Comparison of ENCODE assay signal across 8 cellular contexts in genomic region chr11:61331636-61332035, GRCh38. TPM values are rescaled to one million over a fixed set of nuclear protein-coding genes. Genes with fewer than 3 reads are reported as not detected.
DNase-seq lines count a peak whose midpoint lies in the region; ATAC-seq and TF ChIP-seq lines count a peak whose summit lies in the region.

No MANE protein-coding gene starts in this region.

- no peak overlapping the region for H2AFZ ChIP-seq in trophoblast cell (ENCODE audit: insufficient read depth, low read length, poor library complexity)

- H3K23ac ChIP-seq in trophoblast cell (ENCODE audit: low read length) = no peak overlapping the region

- H3K4me3 ChIP-seq in GM06990 (replicated peaks; ENCODE audit: low read depth, low read length) (peak overlapping the region; percentile 99), trophoblast cell (ENCODE audit: low read depth, low read length) (peak overlapping the region; percentile 50)
- H3K4me3 ChIP-seq in effector memory CD4-positive, alpha-beta T cell (ENCODE audit: insufficient read depth, low read depth, low read length, poor library complexity, severe bottlenecking) = no peak overlapping the region

- H3K27ac ChIP-seq in effector memory CD4-positive, alpha-beta T cell (ENCODE audit: insufficient read depth, low read length, poor library complexity, severe bottlenecking) = peak overlapping the region; percentile 91
- peak overlapping the region; percentile 27 for H3K27ac ChIP-seq in trophoblast cell (ENCODE audit: low read depth, low read length)

- no peak overlapping the region for H2BK120ac ChIP-seq in trophoblast cell (ENCODE audit: insufficient read depth, low read length, poor library complexity)

- H3K18ac ChIP-seq in trophoblast cell (ENCODE audit: low read length) = no peak overlapping the region

- H2BK5ac ChIP-seq in trophoblast cell (ENCODE audit: low read depth, low read length, poor library complexity) = no peak overlapping the region

- no peaks in the 10 kb centered on the region for H3K27me3 ChIP-seq in GM06990 (replicated peaks; ENCODE audit: control insufficient read depth, insufficient read depth, low read length)
- no peaks in the 10 kb centered on the region for H3K27me3 ChIP-seq in effector memory CD4-positive, alpha-beta T cell (replicated peaks; ENCODE audit: control insufficient read depth, insufficient read depth, low read length, poor library complexity, severe bottlenecking)
- H3K27me3 ChIP-seq in trophoblast cell (ENCODE audit: insufficient read depth, low read length) = no peaks in the 10 kb centered on the region

- no peak overlapping the region for H2AK5ac ChIP-seq in trophoblast cell (ENCODE audit: low read length)

- no peak for ATAC-seq in GM18870 (IDR thresholded peaks at IDR 0.05; ENCODE audit: unreplicated experiment)
- no peak for ATAC-seq in GM19351 (IDR thresholded peaks at IDR 0.05; ENCODE audit: unreplicated experiment)
- ATAC-seq in omental fat pad (ENCODE audit: low FRiP score) = no peak

- no peak overlapping the region for H4K91ac ChIP-seq in trophoblast cell (ENCODE audit: low read depth, low read length)

- DNase-seq in GM06990 (ENCODE audit: extremely low read depth, insufficient read length) (no peak), OCI-M1 (lab: John Stamatoyannopoulos, UW) (peak; percentile 42), trophoblast cell (no peak), omental fat pad (ENCODE audit: low spot score) (no peak), germinal center (ENCODE audit: low spot score) (no peak)
- DNase-seq in effector memory CD4-positive, alpha-beta T cell = no peak

- H3K4ac ChIP-seq in trophoblast cell (ENCODE audit: low read depth, low read length) = peak overlapping the region; percentile 96

- peaks cover 20% of the 10 kb centered on the region for H3K79me2 ChIP-seq in trophoblast cell (ENCODE audit: control insufficient read depth, insufficient read depth, low read length, poor library complexity)

- H4K12ac ChIP-seq in trophoblast cell (ENCODE audit: low read depth, low read length) = no peak overlapping the region

- WGBS in trophoblast cell (ENCODE audit: extremely low coverage, insufficient coverage, insufficient read length) = no CpG with 5 or more reads among the region's 6 CpGs

- H3K9ac ChIP-seq in trophoblast cell (ENCODE audit: low read length) = no peak overlapping the region

- TF ChIP-seq CTCF in GM06990 (IDR thresholded peaks at IDR 0.05; ENCODE audit: insufficient read depth, low read length, poor library complexity, severe bottlenecking) (no peak), omental fat pad (IDR thresholded peaks at IDR 0.05) (no peak)

- no peak overlapping the region for H4K8ac ChIP-seq in trophoblast cell (ENCODE audit: low read depth, low read length)

- peaks cover 21% of the 10 kb centered on the region for H3K4me1 ChIP-seq in effector memory CD4-positive, alpha-beta T cell (ENCODE audit: control insufficient read depth, insufficient read depth, low read length, poor library complexity, severe bottlenecking)
- H3K4me1 ChIP-seq in trophoblast cell (ENCODE audit: control insufficient read depth in 1 of 2, insufficient read depth in 2 of 2, low read length in 2 of 2) = peaks cover 12 to 16% of the 10 kb centered on the region in 2 experiments

- peak overlapping the region; percentile 86 for H3K4me2 ChIP-seq in trophoblast cell (ENCODE audit: low read length)

- peaks cover 15% of the 10 kb centered on the region for H3K79me1 ChIP-seq in trophoblast cell (ENCODE audit: low read length)

- H3K14ac ChIP-seq in trophoblast cell (ENCODE audit: low read length) = no peak overlapping the region

- no peaks in the 10 kb centered on the region for H3K9me3 ChIP-seq in effector memory CD4-positive, alpha-beta T cell (ENCODE audit: control insufficient read depth, low read length)
- H3K9me3 ChIP-seq in trophoblast cell (ENCODE audit: insufficient read depth, low read depth, low read length) = peaks cover 2% of the 10 kb centered on the region

- H2BK12ac ChIP-seq in trophoblast cell (ENCODE audit: low read length) = no peak overlapping the region

- H3K36me3 ChIP-seq in GM06990 (ENCODE audit: control insufficient read depth, insufficient read depth, low read length) = peaks cover 15% of the 10 kb centered on the region
- peaks cover 27% of the 10 kb centered on the region for H3K36me3 ChIP-seq in effector memory CD4-positive, alpha-beta T cell (ENCODE audit: control insufficient read depth, insufficient read depth, low read length)
- H3K36me3 ChIP-seq in trophoblast cell (ENCODE audit: control insufficient read depth in 1 of 2, insufficient read depth in 2 of 2, low read length in 2 of 2) = peaks cover 12 to 17% of the 10 kb centered on the region in 2 experiments

RNA-seq across cellular contexts. Expression of gene DDB1, which starts 1.3 kb away (rescaled TPM):
- 192 and 206 TPM in 2 replicates for polyA plus RNA-seq in trophoblast cell (2013)
- total RNA-seq in omental fat pad = 100 to 1,000 TPM; 127 to 182 (median 155) TPM

RNA-seq across cellular contexts. Expression of gene TKFC, which starts 1.4 kb away (rescaled TPM):
- 12.5 and 12.7 TPM in 2 replicates for polyA plus RNA-seq in trophoblast cell (2013)
- total RNA-seq in omental fat pad = 10 to 100 TPM; 16.0 to 24.5 (median 20.0) TPM

RNA-seq across cellular contexts. Expression of gene CYB561A3, which starts 30.0 kb away (rescaled TPM):
- 17.9 and 19.0 TPM in 2 replicates for polyA plus RNA-seq in trophoblast cell (2013)
- 10 to 100 TPM; 29.5 to 39.9 (median 34.6) TPM for total RNA-seq in omental fat pad

RNA-seq across cellular contexts. Expression of gene TMEM138, which starts 30.5 kb away (rescaled TPM):
- 45.9 and 49.0 TPM in 2 replicates for polyA plus RNA-seq in trophoblast cell (2013)
- total RNA-seq in omental fat pad = 10 to 100 TPM; 31.6 to 40.8 (median 38.1) TPM

RNA-seq across cellular contexts. Expression of gene VWCE, which starts 36.5 kb away (rescaled TPM):
- polyA plus RNA-seq in trophoblast cell (2013) = 3.1 and 3.8 TPM in 2 replicates
- 1 to 10 TPM in 3 of 4 donors, under 1 TPM in 1; 0.94 to 6.9 (median 4.6) TPM for total RNA-seq in omental fat pad
